10 cellular contexts compared by ENCODE assay signal in the genomic region with DNA sequence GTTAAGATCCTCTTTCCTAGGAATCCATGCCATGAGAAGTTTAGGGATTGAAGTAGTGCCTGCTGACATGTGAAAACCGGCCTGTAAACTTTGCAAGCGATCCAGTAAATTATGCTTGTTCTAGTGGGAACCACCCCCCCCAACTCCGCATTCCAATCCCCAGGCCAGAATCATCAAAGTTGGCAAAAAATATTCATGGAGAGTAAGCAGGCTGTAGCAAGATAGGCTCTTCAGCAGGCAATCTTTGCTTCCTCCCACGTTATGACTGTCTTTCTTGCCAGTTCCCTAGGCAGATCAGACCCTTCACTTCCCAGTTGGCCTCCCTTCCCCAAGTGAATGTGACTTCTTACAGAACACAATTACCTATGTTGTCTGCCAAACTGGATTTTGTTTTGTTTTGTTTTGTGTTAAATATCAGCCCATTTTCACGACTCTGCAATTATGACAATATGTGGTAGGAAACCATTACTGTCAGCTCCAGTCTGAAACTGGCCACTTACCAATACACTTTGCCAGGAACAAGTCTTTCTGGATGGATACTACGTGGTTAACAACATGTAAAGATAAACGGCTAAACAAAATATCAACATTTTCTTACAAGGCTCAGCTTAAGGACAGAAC. TPM values are rescaled to one million over a fixed set of nuclear protein-coding genes. Genes with fewer than 3 reads are reported as not detected.
DNase-seq lines count a peak whose midpoint lies in the region; ATAC-seq and TF ChIP-seq lines count a peak whose summit lies in the region.
"Had no signal": no experiment of that assay in that cellular context is flagged by ENCODE, and none has a peak within 500 bp of the region (broad histone marks: within the 10 kb centered on the region; RNA-seq: fewer than 3 reads in every experiment).

No MANE protein-coding gene starts in this region.

- no peak for DNase-seq in left ventricle myocardium inferior
- no peak for DNase-seq in cardiac septum (ENCODE audit: low spot score)
- no peak for DNase-seq in MCF 10A (ENCODE audit: unreplicated experiment)
- no peak for DNase-seq in naive thymus-derived CD8-positive, alpha-beta T cell
- no peak for DNase-seq in HuH-7.5 (ENCODE audit: low spot score)
- no peak for DNase-seq in WERI-Rb-1
- DNase-seq: DMS153, NCI-H774 had no signal

- H3K27me3 Mint-ChIP-seq in MCF 10A (ENCODE audit: insufficient read depth, unreplicated experiment): peaks cover 12% of the 10 kb centered on the region
- peaks cover 0 to 23% (median 3%) of the 10 kb centered on the region in 5 donors for H3K27me3 Mint-ChIP-seq in naive thymus-derived CD8-positive, alpha-beta T cell

- peaks cover 17% of the 10 kb centered on the region for H3K4me1 Mint-ChIP-seq in MCF 10A (ENCODE audit: insufficient read depth, unreplicated experiment)
- peaks cover 46 to 89% (median 69%) of the 10 kb centered on the region in 4 donors for H3K4me1 Mint-ChIP-seq in naive thymus-derived CD8-positive, alpha-beta T cell

- BruUV-seq in MCF 10A (replicated peaks; lab: Mats Ljungman, UMichigan): no TSS peak

- CTCF ChIA-PET in MCF 10A (lab: Yijun Ruan, JAX): no interaction called here

- ATAC-seq in naive thymus-derived CD8-positive, alpha-beta T cell: no peak
- ATAC-seq in GM18868 (IDR thresholded peaks at IDR 0.05; ENCODE audit: unreplicated experiment): no peak
- ATAC-seq in GM18909 (IDR thresholded peaks at IDR 0.05; ENCODE audit: poor library complexity, unreplicated experiment): no peak

- no peak overlapping the region for H3K27ac ChIP-seq in left ventricle myocardium inferior (replicated peaks)
- H3K27ac ChIP-seq in WERI-Rb-1: no peak overlapping the region

- H3K9me3 Mint-ChIP-seq in MCF 10A (ENCODE audit: unreplicated experiment): no peaks in the 10 kb centered on the region
- H3K9me3 Mint-ChIP-seq in naive thymus-derived CD8-positive, alpha-beta T cell: peaks cover 0 to 3% (median 0%) of the 10 kb centered on the region in 9 donors

- TF ChIP-seq CTCF in left ventricle myocardium inferior (IDR thresholded peaks at IDR 0.05; ENCODE audit: borderline replicate concordance) (no peak), MCF 10A (IDR thresholded peaks at IDR 0.05; ENCODE audit: unreplicated experiment) (no peak), WERI-Rb-1 (IDR thresholded peaks at IDR 0.05; ENCODE audit: low read depth, low read length) (no peak)

- H3K36me3 Mint-ChIP-seq in MCF 10A (ENCODE audit: insufficient read depth, unreplicated experiment): no peaks in the 10 kb centered on the region
- H3K36me3 Mint-ChIP-seq in naive thymus-derived CD8-positive, alpha-beta T cell: peaks cover 0 to 9% (median 2%) of the 10 kb centered on the region in 3 donors

- H3K4me3 ChIP-seq in left ventricle myocardium inferior: peak overlapping the region; percentile 71
- no peak overlapping the region for H3K4me3 ChIP-seq in WERI-Rb-1 (ENCODE audit: low read depth, low read length)

- H3K4me3 Mint-ChIP-seq in MCF 10A (ENCODE audit: unreplicated experiment): peak overlapping the region; percentile 73
- H3K4me3 Mint-ChIP-seq in naive thymus-derived CD8-positive, alpha-beta T cell: peak overlapping the region; percentile 86 to 100 (median 97)

- H3K4me1 ChIP-seq in left ventricle myocardium inferior: peaks cover 24% of the 10 kb centered on the region

- POLR2A ChIA-PET in MCF 10A (lab: Yijun Ruan, JAX): interaction anchor here (0.6 to 1.3 kb wide), 5 partner anchors 12 to 163 kb away, joined by 3 to 4 read pairs (median 3); no protein-coding TSS in a partner anchor
- POLR2A ChIA-PET in naive thymus-derived CD8-positive, alpha-beta T cell (lab: Charles Lee): interaction anchor here (1.4 kb wide), 1 partner anchor 8 kb away, joined by 4 read pairs; no protein-coding TSS in a partner anchor

- H3K36me3 ChIP-seq in left ventricle myocardium inferior: no peaks in the 10 kb centered on the region
- no peaks in the 10 kb centered on the region for H3K36me3 ChIP-seq in WERI-Rb-1

- intact Hi-C loops in left ventricle myocardium inferior (cut with micrococcal nuclease): no loop called here
- intact Hi-C loops in cardiac septum (cut with DNase I): no loop called here
- intact Hi-C loops in MCF 10A (cut with micrococcal nuclease): no loop called here

- H3K27me3 ChIP-seq in left ventricle myocardium inferior (ENCODE audit: low read depth) (peaks cover 85% of the 10 kb centered on the region), WERI-Rb-1 (ENCODE audit: insufficient read depth, low read depth, severe bottlenecking) (peaks cover 5% of the 10 kb centered on the region)

- no peaks in the 10 kb centered on the region for H3K9me3 ChIP-seq in left ventricle myocardium inferior (replicated peaks)
- no peaks in the 10 kb centered on the region for H3K9me3 ChIP-seq in WERI-Rb-1 (ENCODE audit: severe bottlenecking)

- H3K27ac Mint-ChIP-seq in MCF 10A (ENCODE audit: low read depth, unreplicated experiment): no peak overlapping the region
- peak overlapping the region in 9 of 10 donors; percentile 22 to 93 (median 86) for H3K27ac Mint-ChIP-seq in naive thymus-derived CD8-positive, alpha-beta T cell

RNA-seq across cellular contexts. Expression of a gene that starts 1.1 kb away (rescaled TPM):
- total RNA-seq in left ventricle myocardium inferior: 0.60 TPM
- total RNA-seq in cardiac septum: 0.75 TPM
- 0.12 TPM in 2 replicates for total RNA-seq in MCF 10A (2022)
- 1 to 10 TPM; 2.9 to 3.2 TPM for total RNA-seq in naive thymus-derived CD8-positive, alpha-beta T cell
- polyA plus RNA-seq in naive thymus-derived CD8-positive, alpha-beta T cell: 100 to 1,000 TPM in 1 of 3 donors, 10 to 100 TPM in 2; 58.7 to 114 (median 91.2) TPM

RNA-seq across cellular contexts. Expression of a gene that starts 45.5 kb away (rescaled TPM):
- total RNA-seq in left ventricle myocardium inferior: 1.3 TPM
- total RNA-seq in cardiac septum: 0.51 TPM
- total RNA-seq in MCF 10A (2022): not detected in 2 replicates
- total RNA-seq in naive thymus-derived CD8-positive, alpha-beta T cell: under 1 TPM; 0.38 to 0.57 TPM
- 10 to 100 TPM in 1 of 3 donors, under 1 TPM in 2; 0.70 to 11.6 (median 0.74) TPM for polyA plus RNA-seq in naive thymus-derived CD8-positive, alpha-beta T cell
